In genomic region chr5:10590226-10591047, GRCh38 we compare ENCODE assay signal across 1 cellular context.
TF ChIP-seq lines count a peak whose summit lies in the region.

No MANE protein-coding gene starts in this region.

TF ChIP-seq in K562, 482 proteins besides CTCF, POLR2A, EP300 and RAD21 (continued from another document and continues in another):
- TF ChIP-seq, protein P1, sequence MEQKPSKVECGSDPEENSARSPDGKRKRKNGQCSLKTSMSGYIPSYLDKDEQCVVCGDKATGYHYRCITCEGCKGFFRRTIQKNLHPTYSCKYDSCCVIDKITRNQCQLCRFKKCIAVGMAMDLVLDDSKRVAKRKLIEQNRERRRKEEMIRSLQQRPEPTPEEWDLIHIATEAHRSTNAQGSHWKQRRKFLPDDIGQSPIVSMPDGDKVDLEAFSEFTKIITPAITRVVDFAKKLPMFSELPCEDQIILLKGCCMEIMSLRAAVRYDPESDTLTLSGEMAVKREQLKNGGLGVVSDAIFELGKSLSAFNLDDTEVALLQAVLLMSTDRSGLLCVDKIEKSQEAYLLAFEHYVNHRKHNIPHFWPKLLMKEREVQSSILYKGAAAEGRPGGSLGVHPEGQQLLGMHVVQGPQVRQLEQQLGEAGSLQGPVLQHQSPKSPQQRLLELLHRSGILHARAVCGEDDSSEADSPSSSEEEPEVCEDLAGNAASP (IDR thresholded peaks at IDR 0.05): no peak
- TF ChIP-seq FIP1L1 (IDR thresholded peaks at IDR 0.05; ENCODE audit: low read depth, low read length, poor library complexity, severe bottlenecking) (no peak), SREBF2 (CRISPR knock-in tag; IDR thresholded peaks at IDR 0.05) (no peak), POLR2B (IDR thresholded peaks at IDR 0.05; ENCODE audit: low read depth, partially characterized antibody) (no peak), RHOXF2B (CRISPR knock-in tag; conservative IDR thresholded peaks at IDR 0.05) (no peak), ETV1 (tag; conservative IDR thresholded peaks at IDR 0.05; ENCODE audit: low read depth) (no peak), MBD2 (IDR thresholded peaks at IDR 0.05; ENCODE audit: borderline replicate concordance, low read depth) (no peak), RBM14 (IDR thresholded peaks at IDR 0.05; ENCODE audit: borderline replicate concordance, insufficient read depth, low read depth, low read length) (no peak), UBTF (IDR thresholded peaks at IDR 0.05; ENCODE audit: borderline replicate concordance in 1 of 2, low read depth in 2 of 2, low read length in 2 of 2) (no peak), CBX8 (IDR thresholded peaks at IDR 0.05; ENCODE audit: borderline replicate concordance, extremely low read depth, low read depth, low read length, poor library complexity, severe bottlenecking) (no peak), RBM15 (IDR thresholded peaks at IDR 0.05; ENCODE audit: insufficient read depth, low read length) (no peak), ZNF507 (tag; conservative IDR thresholded peaks at IDR 0.05) (no peak), TRIM28 (IDR thresholded peaks at IDR 0.05) (no peak), ZNF239 (CRISPR knock-in tag; IDR thresholded peaks at IDR 0.05) (no peak), PCBP1 (IDR thresholded peaks at IDR 0.05; ENCODE audit: low read depth, low read length, poor library complexity, severe bottlenecking) (no peak), ELF2 (CRISPR knock-in tag; IDR thresholded peaks at IDR 0.05) (no peak), CC2D1A (IDR thresholded peaks at IDR 0.05) (no peak), ARID1B (IDR thresholded peaks at IDR 0.05) (peak; percentile 73), ZNF639 (CRISPR knock-in tag; conservative IDR thresholded peaks at IDR 0.05 in 1 of 2, IDR thresholded peaks at IDR 0.05 in 1 of 2) (no peak), GATAD2A (IDR thresholded peaks at IDR 0.05) (no peak), MYC (IDR thresholded peaks at IDR 0.05; ENCODE audit: low read depth, low read length) (0 out of 2 replicates have a peak, but pooled peaks have one; percentile 25), MYC (CRISPR knock-in tag; IDR thresholded peaks at IDR 0.05; ENCODE audit: borderline replicate concordance, low read depth) (no peak), GTF2E2 (tag; IDR thresholded peaks at IDR 0.05) (0 out of 2 replicates have a peak, but pooled peaks have one; percentile 33), ZBTB33 (CRISPR knock-in tag; IDR thresholded peaks at IDR 0.05) (peak; percentile 70), BCOR (IDR thresholded peaks at IDR 0.05) (no peak), ZNF586 (CRISPR knock-in tag; conservative IDR thresholded peaks at IDR 0.05) (no peak), ZNF561 (CRISPR knock-in tag; conservative IDR thresholded peaks at IDR 0.05) (no peak), RFX7 (CRISPR knock-in tag; IDR thresholded peaks at IDR 0.05) (no peak), ZNF57 (CRISPR knock-in tag; IDR thresholded peaks at IDR 0.05) (no peak), ZNF354B (CRISPR knock-in tag; IDR thresholded peaks at IDR 0.05) (no peak), HNRNPLL (IDR thresholded peaks at IDR 0.05; ENCODE audit: low read depth, low read length, poor library complexity, severe bottlenecking) (no peak), ZNF282 (CRISPR knock-in tag; IDR thresholded peaks at IDR 0.05) (no peak), C11orf30 (IDR thresholded peaks at IDR 0.05; ENCODE audit: low read depth) (peak; percentile 81), ZNF134 (CRISPR knock-in tag; conservative IDR thresholded peaks at IDR 0.05) (no peak), MTA2 (IDR thresholded peaks at IDR 0.05; ENCODE audit: low read depth) (0 out of 2 replicates have a peak, but pooled peaks have one; percentile 27), IFI16 (CRISPR knock-in tag; IDR thresholded peaks at IDR 0.05) (no peak)
- TF ChIP-seq, protein P2, sequence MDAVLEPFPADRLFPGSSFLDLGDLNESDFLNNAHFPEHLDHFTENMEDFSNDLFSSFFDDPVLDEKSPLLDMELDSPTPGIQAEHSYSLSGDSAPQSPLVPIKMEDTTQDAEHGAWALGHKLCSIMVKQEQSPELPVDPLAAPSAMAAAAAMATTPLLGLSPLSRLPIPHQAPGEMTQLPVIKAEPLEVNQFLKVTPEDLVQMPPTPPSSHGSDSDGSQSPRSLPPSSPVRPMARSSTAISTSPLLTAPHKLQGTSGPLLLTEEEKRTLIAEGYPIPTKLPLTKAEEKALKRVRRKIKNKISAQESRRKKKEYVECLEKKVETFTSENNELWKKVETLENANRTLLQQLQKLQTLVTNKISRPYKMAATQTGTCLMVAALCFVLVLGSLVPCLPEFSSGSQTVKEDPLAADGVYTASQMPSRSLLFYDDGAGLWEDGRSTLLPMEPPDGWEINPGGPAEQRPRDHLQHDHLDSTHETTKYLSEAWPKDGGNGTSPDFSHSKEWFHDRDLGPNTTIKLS (IDR thresholded peaks at IDR 0.05; ENCODE audit: borderline replicate concordance, low read depth): no peak
- TF ChIP-seq, protein P3, sequence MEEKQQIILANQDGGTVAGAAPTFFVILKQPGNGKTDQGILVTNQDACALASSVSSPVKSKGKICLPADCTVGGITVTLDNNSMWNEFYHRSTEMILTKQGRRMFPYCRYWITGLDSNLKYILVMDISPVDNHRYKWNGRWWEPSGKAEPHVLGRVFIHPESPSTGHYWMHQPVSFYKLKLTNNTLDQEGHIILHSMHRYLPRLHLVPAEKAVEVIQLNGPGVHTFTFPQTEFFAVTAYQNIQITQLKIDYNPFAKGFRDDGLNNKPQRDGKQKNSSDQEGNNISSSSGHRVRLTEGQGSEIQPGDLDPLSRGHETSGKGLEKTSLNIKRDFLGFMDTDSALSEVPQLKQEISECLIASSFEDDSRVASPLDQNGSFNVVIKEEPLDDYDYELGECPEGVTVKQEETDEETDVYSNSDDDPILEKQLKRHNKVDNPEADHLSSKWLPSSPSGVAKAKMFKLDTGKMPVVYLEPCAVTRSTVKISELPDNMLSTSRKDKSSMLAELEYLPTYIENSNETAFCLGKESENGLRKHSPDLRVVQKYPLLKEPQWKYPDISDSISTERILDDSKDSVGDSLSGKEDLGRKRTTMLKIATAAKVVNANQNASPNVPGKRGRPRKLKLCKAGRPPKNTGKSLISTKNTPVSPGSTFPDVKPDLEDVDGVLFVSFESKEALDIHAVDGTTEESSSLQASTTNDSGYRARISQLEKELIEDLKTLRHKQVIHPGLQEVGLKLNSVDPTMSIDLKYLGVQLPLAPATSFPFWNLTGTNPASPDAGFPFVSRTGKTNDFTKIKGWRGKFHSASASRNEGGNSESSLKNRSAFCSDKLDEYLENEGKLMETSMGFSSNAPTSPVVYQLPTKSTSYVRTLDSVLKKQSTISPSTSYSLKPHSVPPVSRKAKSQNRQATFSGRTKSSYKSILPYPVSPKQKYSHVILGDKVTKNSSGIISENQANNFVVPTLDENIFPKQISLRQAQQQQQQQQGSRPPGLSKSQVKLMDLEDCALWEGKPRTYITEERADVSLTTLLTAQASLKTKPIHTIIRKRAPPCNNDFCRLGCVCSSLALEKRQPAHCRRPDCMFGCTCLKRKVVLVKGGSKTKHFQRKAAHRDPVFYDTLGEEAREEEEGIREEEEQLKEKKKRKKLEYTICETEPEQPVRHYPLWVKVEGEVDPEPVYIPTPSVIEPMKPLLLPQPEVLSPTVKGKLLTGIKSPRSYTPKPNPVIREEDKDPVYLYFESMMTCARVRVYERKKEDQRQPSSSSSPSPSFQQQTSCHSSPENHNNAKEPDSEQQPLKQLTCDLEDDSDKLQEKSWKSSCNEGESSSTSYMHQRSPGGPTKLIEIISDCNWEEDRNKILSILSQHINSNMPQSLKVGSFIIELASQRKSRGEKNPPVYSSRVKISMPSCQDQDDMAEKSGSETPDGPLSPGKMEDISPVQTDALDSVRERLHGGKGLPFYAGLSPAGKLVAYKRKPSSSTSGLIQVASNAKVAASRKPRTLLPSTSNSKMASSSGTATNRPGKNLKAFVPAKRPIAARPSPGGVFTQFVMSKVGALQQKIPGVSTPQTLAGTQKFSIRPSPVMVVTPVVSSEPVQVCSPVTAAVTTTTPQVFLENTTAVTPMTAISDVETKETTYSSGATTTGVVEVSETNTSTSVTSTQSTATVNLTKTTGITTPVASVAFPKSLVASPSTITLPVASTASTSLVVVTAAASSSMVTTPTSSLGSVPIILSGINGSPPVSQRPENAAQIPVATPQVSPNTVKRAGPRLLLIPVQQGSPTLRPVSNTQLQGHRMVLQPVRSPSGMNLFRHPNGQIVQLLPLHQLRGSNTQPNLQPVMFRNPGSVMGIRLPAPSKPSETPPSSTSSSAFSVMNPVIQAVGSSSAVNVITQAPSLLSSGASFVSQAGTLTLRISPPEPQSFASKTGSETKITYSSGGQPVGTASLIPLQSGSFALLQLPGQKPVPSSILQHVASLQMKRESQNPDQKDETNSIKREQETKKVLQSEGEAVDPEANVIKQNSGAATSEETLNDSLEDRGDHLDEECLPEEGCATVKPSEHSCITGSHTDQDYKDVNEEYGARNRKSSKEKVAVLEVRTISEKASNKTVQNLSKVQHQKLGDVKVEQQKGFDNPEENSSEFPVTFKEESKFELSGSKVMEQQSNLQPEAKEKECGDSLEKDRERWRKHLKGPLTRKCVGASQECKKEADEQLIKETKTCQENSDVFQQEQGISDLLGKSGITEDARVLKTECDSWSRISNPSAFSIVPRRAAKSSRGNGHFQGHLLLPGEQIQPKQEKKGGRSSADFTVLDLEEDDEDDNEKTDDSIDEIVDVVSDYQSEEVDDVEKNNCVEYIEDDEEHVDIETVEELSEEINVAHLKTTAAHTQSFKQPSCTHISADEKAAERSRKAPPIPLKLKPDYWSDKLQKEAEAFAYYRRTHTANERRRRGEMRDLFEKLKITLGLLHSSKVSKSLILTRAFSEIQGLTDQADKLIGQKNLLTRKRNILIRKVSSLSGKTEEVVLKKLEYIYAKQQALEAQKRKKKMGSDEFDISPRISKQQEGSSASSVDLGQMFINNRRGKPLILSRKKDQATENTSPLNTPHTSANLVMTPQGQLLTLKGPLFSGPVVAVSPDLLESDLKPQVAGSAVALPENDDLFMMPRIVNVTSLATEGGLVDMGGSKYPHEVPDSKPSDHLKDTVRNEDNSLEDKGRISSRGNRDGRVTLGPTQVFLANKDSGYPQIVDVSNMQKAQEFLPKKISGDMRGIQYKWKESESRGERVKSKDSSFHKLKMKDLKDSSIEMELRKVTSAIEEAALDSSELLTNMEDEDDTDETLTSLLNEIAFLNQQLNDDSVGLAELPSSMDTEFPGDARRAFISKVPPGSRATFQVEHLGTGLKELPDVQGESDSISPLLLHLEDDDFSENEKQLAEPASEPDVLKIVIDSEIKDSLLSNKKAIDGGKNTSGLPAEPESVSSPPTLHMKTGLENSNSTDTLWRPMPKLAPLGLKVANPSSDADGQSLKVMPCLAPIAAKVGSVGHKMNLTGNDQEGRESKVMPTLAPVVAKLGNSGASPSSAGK (IDR thresholded peaks at IDR 0.05): no peak
- TF ChIP-seq, protein P4, sequence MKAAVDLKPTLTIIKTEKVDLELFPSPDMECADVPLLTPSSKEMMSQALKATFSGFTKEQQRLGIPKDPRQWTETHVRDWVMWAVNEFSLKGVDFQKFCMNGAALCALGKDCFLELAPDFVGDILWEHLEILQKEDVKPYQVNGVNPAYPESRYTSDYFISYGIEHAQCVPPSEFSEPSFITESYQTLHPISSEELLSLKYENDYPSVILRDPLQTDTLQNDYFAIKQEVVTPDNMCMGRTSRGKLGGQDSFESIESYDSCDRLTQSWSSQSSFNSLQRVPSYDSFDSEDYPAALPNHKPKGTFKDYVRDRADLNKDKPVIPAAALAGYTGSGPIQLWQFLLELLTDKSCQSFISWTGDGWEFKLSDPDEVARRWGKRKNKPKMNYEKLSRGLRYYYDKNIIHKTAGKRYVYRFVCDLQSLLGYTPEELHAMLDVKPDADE (conservative IDR thresholded peaks at IDR 0.05; ENCODE audit: control insufficient read depth, low read depth, low read length): no peak
- TF ChIP-seq, protein P5, sequence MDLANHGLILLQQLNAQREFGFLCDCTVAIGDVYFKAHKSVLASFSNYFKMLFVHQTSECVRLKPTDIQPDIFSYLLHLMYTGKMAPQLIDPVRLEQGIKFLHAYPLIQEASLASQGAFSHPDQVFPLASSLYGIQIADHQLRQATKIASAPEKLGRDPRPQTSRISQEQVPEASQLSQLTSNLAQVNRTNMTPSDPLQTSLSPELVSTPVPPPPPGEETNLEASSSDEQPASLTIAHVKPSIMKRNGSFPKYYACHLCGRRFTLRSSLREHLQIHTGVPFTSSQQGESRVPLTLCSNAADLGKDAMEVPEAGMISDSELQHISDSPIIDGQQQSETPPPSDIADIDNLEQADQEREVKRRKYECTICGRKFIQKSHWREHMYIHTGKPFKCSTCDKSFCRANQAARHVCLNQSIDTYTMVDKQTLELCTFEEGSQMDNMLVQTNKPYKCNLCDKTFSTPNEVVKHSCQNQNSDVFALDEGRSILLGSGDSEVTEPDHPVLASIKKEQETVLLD (IDR thresholded peaks at IDR 0.05): 0 out of 2 replicates have a peak, but pooled peaks have one; percentile 53
